Comparison of ENCODE assay signal across 20 cellular contexts in the genomic region with DNA sequence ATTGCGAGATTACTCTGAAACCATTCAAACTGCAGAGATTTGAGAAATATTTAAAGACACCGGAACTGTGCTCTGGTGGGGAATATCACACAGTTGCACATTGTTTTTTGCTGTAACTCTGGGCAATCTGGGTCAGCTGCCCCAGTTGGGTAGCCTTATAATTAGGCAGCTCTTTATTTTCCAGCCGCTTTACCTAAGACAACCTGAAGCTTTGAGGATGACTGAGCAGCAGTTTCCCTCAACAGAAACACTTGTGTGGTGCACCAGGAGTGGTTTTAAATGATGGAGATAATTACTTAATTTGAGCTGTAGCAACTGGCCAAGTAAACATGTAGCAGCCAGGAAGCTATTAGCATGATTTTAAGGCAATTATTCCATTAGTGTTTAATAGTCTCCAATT. TPM values are rescaled to one million over a fixed set of nuclear protein-coding genes. Genes with fewer than 3 reads are reported as not detected.
"Had no signal": no experiment of that assay in that cellular context is flagged by ENCODE, and none has a peak within 500 bp of the region (broad histone marks: within the 10 kb centered on the region; RNA-seq: fewer than 3 reads in every experiment).

No MANE protein-coding gene starts in this region.

- H3K27ac ChIP-seq: esophagus squamous epithelium, hepatocyte, parathyroid adenoma, spleen, thoracic aorta, upper lobe of right lung had no signal

- H3K36me3 ChIP-seq: esophagus squamous epithelium, spleen, thoracic aorta, upper lobe of right lung had no signal

- ATAC-seq: activated CD4-positive, alpha-beta T cell treated with anti-CD3 and anti-CD28 coated beads for 36 hours; activated naive CD8-positive, alpha-beta T cell treated with anti-CD3 and anti-CD28 coated beads, Interleukin-2, amount 50 U/mL, for 24 hours; stimulated activated naive B cell treated with anti-CD40 and anti-IgM and Interleukin-4, amounts not matched to agents 10 μg/mL and 1 μg/mL and 100 μg/mL, for 72 hours; T-cell; upper lobe of right lung; WTC11 had no signal

- H3K4me3 ChIP-seq: esophagus squamous epithelium, hepatocyte, spleen, thoracic aorta, upper lobe of right lung had no signal

- H3K4me1 ChIP-seq: parathyroid adenoma had no signal

- H3K9me3 ChIP-seq: esophagus squamous epithelium, spleen, thoracic aorta, upper lobe of right lung had no signal

- DNase-seq: activated CD4-positive, alpha-beta memory T cell treated with anti-CD3 and anti-CD28 coated beads for 36 hours; activated CD4-positive, alpha-beta T cell treated with anti-CD3 and anti-CD28 coated beads for 36 hours; activated naive CD4-positive, alpha-beta T cell treated with Interleukin-2 at 50 U/mL for 16 hours; activated naive CD8-positive, alpha-beta T cell treated with anti-CD3 and anti-CD28 coated beads, Interleukin-2, amount 50 U/mL, for 24 hours; activated T-cell treated with anti-CD3 and anti-CD28 coated beads for 4 hours; anterior cingulate cortex; effector CD4-positive, alpha-beta T cell; esophagus squamous epithelium; midbrain; spleen; stimulated activated CD4-positive, alpha-beta T cell treated with anti-CD3 and anti-CD28 coated beads, Interleukin-4, amount 100 ng/mL, for 4 hours; stimulated activated naive B cell treated with anti-CD40 and anti-IgM and Interleukin-4, amounts not matched to agents 10 μg/mL and 1 μg/mL and 100 μg/mL, for 72 hours; T-cell; upper lobe of right lung had no signal

RNA-seq across cellular contexts. Expression of gene PLCXD3, which starts 2.9 kb away (rescaled TPM):
- total RNA-seq: activated CD4-positive, alpha-beta memory T cell treated with anti-CD3 and anti-CD28 coated beads for 36 hours; activated CD4-positive, alpha-beta T cell treated with anti-CD3 and anti-CD28 coated beads for 36 hours; endothelial cell of umbilical vein; mammary epithelial cell had no signal
